ENCODE assay signal across 23 cellular contexts in the genomic region with DNA sequence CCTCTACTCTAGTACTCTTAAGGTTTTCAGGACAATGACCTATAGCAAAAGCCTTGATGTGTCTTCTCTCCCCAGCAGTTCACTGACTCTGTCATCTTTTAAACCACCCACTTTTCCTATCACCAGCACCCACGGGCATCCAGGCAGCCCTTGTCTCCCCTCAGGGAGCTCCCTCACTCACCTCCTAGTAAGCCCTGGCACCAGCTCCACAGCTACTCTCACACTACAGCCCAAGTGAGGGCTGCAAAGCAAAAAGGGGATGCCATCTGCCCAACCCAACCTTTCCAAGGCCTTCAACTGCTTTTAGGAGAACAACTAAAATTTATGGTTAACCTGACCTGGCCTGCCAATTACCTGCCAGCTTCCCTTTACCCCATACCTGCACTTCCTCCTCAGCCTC. TPM values are rescaled to one million over a fixed set of nuclear protein-coding genes. Genes with fewer than 3 reads are reported as not detected.
A peak's percentile ranks its signal among the peaks of the same experiment; 100 is the strongest.
DNase-seq lines count a peak whose midpoint lies in the region; ATAC-seq, FAIRE-seq and TF ChIP-seq lines count a peak whose summit lies in the region.
"Had no signal": no experiment of that assay in that cellular context is flagged by ENCODE, and none has a peak within 500 bp of the region (broad histone marks: within the 10 kb centered on the region; RNA-seq: fewer than 3 reads in every experiment).

No MANE protein-coding gene starts in this region.

- DNase-seq in T-helper 1 cell = no peak
- DNase-seq in HepG2 (ENCODE audit: low spot score) = no peak
- no peak for DNase-seq in right lobe of liver
- no peak for DNase-seq in endodermal cell
- no peak for DNase-seq in AG08396 (ENCODE audit: low spot score)
- DNase-seq in HTR-8/SVneo (ENCODE audit: insufficient read length, low spot score) = no peak
- no peak for DNase-seq in NK-92 treated with Interleukin-12 subunit alpha and Interleukin-12 subunit beta, amount 100 ng/mL, for 24 hours (lab: John Stamatoyannopoulos, UW)
- DNase-seq: 8988T; CD4-positive, CD25-positive, alpha-beta regulatory T cell; HFFc6; IMR-90; KG1; MM.1S; NCI-H1694; NCI-H2029 treated with DMSO at 0.1 percent for 48 hours; NCI-H526 treated with DMSO at 0.1 percent for 48 hours; RPMI8226; SHP77 treated with DMSO at 0.1 percent for 48 hours had no signal

- in situ Hi-C loops in HepG2 (cut with HindIII; ENCODE audit: extremely low pct_ligation_motif_present, low pct_unique_long_range_greater_than_20kb) = no loop called here

- H3K9me3 Mint-ChIP-seq in T-helper 1 cell treated with Interleukin-12 subunit alpha and Interleukin-12 subunit beta and Interleukin-4 antibody, amounts not matched to agents 30 μg/mL and 1 μg/mL, for 36 hours = no peaks in the 10 kb centered on the region
- no peaks in the 10 kb centered on the region for H3K9me3 Mint-ChIP-seq in endodermal cell
- H3K9me3 Mint-ChIP-seq: CD4-positive, CD25-positive, alpha-beta regulatory T cell; HFFc6 had no signal

- no peak overlapping the region for H2AFZ ChIP-seq in HepG2 (ENCODE audit: low read length)

- H3K27ac ChIP-seq in HepG2 (ENCODE audit: extremely low read length, insufficient read depth, low read length) = no peak overlapping the region
- H3K27ac ChIP-seq in right lobe of liver = no peak overlapping the region
- no peak overlapping the region for H3K27ac ChIP-seq in endodermal cell (ENCODE audit: low read depth, low read length)
- H3K27ac ChIP-seq: BLaER1 had no signal

- peaks cover 14 to 43% of the 10 kb centered on the region in 2 experiments for H3K36me3 ChIP-seq in HepG2 (replicated peaks in 1 of 2; ENCODE audit: control insufficient read depth in 1 of 2, insufficient read depth in 2 of 2, low read length in 2 of 2)
- H3K36me3 ChIP-seq in right lobe of liver = peaks cover 0 to 33% (median 5%) of the 10 kb centered on the region in 4 donors
- peaks cover 69% of the 10 kb centered on the region for H3K36me3 ChIP-seq in endodermal cell (ENCODE audit: control insufficient read depth, insufficient read depth, low read length)

- H3K27me3 Mint-ChIP-seq in T-helper 1 cell treated with Interleukin-12 subunit alpha and Interleukin-12 subunit beta and Interleukin-4 antibody, amounts not matched to agents 30 μg/mL and 1 μg/mL, for 36 hours (ENCODE audit: low read depth) = no peaks in the 10 kb centered on the region
- H3K27me3 Mint-ChIP-seq in endodermal cell (ENCODE audit: insufficient read depth) = no peaks in the 10 kb centered on the region
- H3K27me3 Mint-ChIP-seq: CD4-positive, CD25-positive, alpha-beta regulatory T cell had no signal

- POLR2A ChIA-PET in HepG2 (lab: Yijun Ruan, JAX) = no interaction called here

- H4K20me1 ChIP-seq in HepG2 (ENCODE audit: insufficient read depth, low read length) = no peaks in the 10 kb centered on the region

- peaks cover 4% of the 10 kb centered on the region for H3K36me3 Mint-ChIP-seq in T-helper 1 cell treated with Interleukin-12 subunit alpha and Interleukin-12 subunit beta and Interleukin-4 antibody, amounts not matched to agents 30 μg/mL and 1 μg/mL, for 36 hours (ENCODE audit: low read depth)
- H3K36me3 Mint-ChIP-seq in endodermal cell (ENCODE audit: low read depth) = peaks cover 50% of the 10 kb centered on the region

- H3K27me3 ChIP-seq in HepG2 (ENCODE audit: control insufficient read depth in 1 of 2, insufficient read depth in 2 of 2, low read length in 2 of 2) (no peaks in the 10 kb centered on the region), right lobe of liver (no peaks in the 10 kb centered on the region), endodermal cell (ENCODE audit: control insufficient read depth, insufficient read depth, low read length, poor library complexity, severe bottlenecking) (no peaks in the 10 kb centered on the region)
- H3K27me3 ChIP-seq: BLaER1 had no signal

- H3K9me3 ChIP-seq in HepG2 (ENCODE audit: low read length) (no peaks in the 10 kb centered on the region), right lobe of liver (no peaks in the 10 kb centered on the region), endodermal cell (ENCODE audit: control insufficient read depth, low read length) (no peaks in the 10 kb centered on the region)
- H3K9me3 ChIP-seq: BLaER1 had no signal

- no peaks in the 10 kb centered on the region for H3K4me1 Mint-ChIP-seq in T-helper 1 cell treated with Interleukin-12 subunit alpha and Interleukin-12 subunit beta and Interleukin-4 antibody, amounts not matched to agents 30 μg/mL and 1 μg/mL, for 36 hours (ENCODE audit: low read depth)
- peaks cover 10% of the 10 kb centered on the region for H3K4me1 Mint-ChIP-seq in endodermal cell

- no peak overlapping the region for H3K4me3 Mint-ChIP-seq in T-helper 1 cell treated with Interleukin-12 subunit alpha and Interleukin-12 subunit beta and Interleukin-4 antibody, amounts not matched to agents 30 μg/mL and 1 μg/mL, for 36 hours
- H3K4me3 Mint-ChIP-seq in endodermal cell = no peak overlapping the region
- H3K4me3 Mint-ChIP-seq: CD4-positive, CD25-positive, alpha-beta regulatory T cell; HFFc6 had no signal

- H3K4me2 ChIP-seq in HepG2 (ENCODE audit: low read depth, low read length) = no peak overlapping the region
- H3K4me2 ChIP-seq: BLaER1 had no signal

- no peak for TF ChIP-seq RAD21 in HepG2 (CRISPR knock-in tag; IDR thresholded peaks at IDR 0.05)

- intact Hi-C loops in HepG2 (cut with micrococcal nuclease; ENCODE audit: unreplicated experiment) (no loop called here), right lobe of liver (cut with DNase I) (no loop called here)

- peak overlapping the region; percentile 16 for H3K27ac Mint-ChIP-seq in T-helper 1 cell treated with Interleukin-12 subunit alpha and Interleukin-12 subunit beta and Interleukin-4 antibody, amounts not matched to agents 30 μg/mL and 1 μg/mL, for 36 hours
- H3K27ac Mint-ChIP-seq in endodermal cell = peak overlapping the region; percentile 82
- H3K27ac Mint-ChIP-seq: CD4-positive, CD25-positive, alpha-beta regulatory T cell; HFFc6 had no signal

- ATAC-seq in HepG2 (no peak), right lobe of liver (no peak)

- H3K4me1 ChIP-seq in HepG2 (ENCODE audit: insufficient read depth, low read length) (peaks cover 38% of the 10 kb centered on the region), right lobe of liver (peaks cover 0 to 48% (median 14%) of the 10 kb centered on the region in 4 donors), endodermal cell (ENCODE audit: control insufficient read depth, insufficient read depth, low read length) (no peaks in the 10 kb centered on the region)
- H3K4me1 ChIP-seq: BLaER1 had no signal

- BruUV-seq in HepG2 (replicated peaks; lab: Mats Ljungman, UMichigan) = no TSS peak

- FAIRE-seq in HepG2 (lab: Jason Lieb, UNC) (no peak), HTR-8/SVneo (lab: Jason Lieb, UNC) (no peak)
- FAIRE-seq: D721Med, GM19239, H54 had no signal

- TF ChIP-seq EP300 in HepG2 (IDR thresholded peaks at IDR 0.05; ENCODE audit: low read depth in 2 of 2, low read length in 2 of 2) (no peak), HepG2 (CRISPR knock-in tag; IDR thresholded peaks at IDR 0.05; ENCODE audit: borderline replicate concordance) (no peak)

- WGBS in HepG2 (ENCODE audit: low lambda C conversion rate) = 91% methylated on average over 1 of the region's 1 CpG
- WGBS in right lobe of liver (ENCODE audit: insufficient coverage, low coverage, low lambda C conversion rate, missing lambda C conversion rate) = 63% methylated on average over 1 of the region's 1 CpG
- 71 to 90% methylated on average over 1 of the region's 1 CpG for WGBS in endodermal cell (ENCODE audit: insufficient coverage in 1 of 2, insufficient read length in 1 of 2), 2 experiments

- H3K79me2 ChIP-seq in HepG2 (ENCODE audit: insufficient read depth, low read length) = peaks cover 28% of the 10 kb centered on the region

- CTCF ChIA-PET in HepG2 (lab: Yijun Ruan, JAX; ENCODE audit: low intra/inter-chr PET ratio, low total read pairs) = no interaction called here

- no peak for TF ChIP-seq POLR2A in HepG2 (IDR thresholded peaks at IDR 0.05; ENCODE audit: insufficient read depth in 1 of 2, low read depth in 2 of 2, low read length in 2 of 2)
- no peak for TF ChIP-seq POLR2A in right lobe of liver (IDR thresholded peaks at IDR 0.05)

- no peak for TF ChIP-seq CTCF in HepG2 (CRISPR knock-in tag; IDR thresholded peaks at IDR 0.05)
- TF ChIP-seq CTCF in right lobe of liver (IDR thresholded peaks at IDR 0.05) = no peak
- no peak for TF ChIP-seq CTCF in endodermal cell (conservative IDR thresholded peaks at IDR 0.05)

- H3K9ac ChIP-seq in HepG2 (ENCODE audit: insufficient read depth, low read depth, low read length) (no peak overlapping the region), endodermal cell (ENCODE audit: extremely low read depth, low read length, poor library complexity, severe bottlenecking) (no peak overlapping the region)
- H3K9ac ChIP-seq: BLaER1 had no signal

- H3K4me3 ChIP-seq in HepG2 (replicated peaks in 1 of 3; ENCODE audit: insufficient read depth in 1 of 3, low read depth in 2 of 3, low read length in 3 of 3) = no peak overlapping the region
- no peak overlapping the region for H3K4me3 ChIP-seq in right lobe of liver
- no peak overlapping the region for H3K4me3 ChIP-seq in endodermal cell (ENCODE audit: low read length)
- H3K4me3 ChIP-seq: BLaER1 had no signal

RNA-seq across cellular contexts. Expression of gene GCLC, which starts 26.0 kb away (rescaled TPM):
- total RNA-seq in HepG2 (2016; rRNA removed; fragmentation: Illumina TruSeq; extraction: Trizol) = 84.6 and 96.9 TPM in 2 replicates
- total RNA-seq in HepG2 (2016; cell fraction: cytosol; rRNA removed; fragmentation: Illumina TruSeq; extraction: Trizol; ENCODE audit: low read depth) = 11.5 and 11.6 TPM in 2 replicates
- 74.6 and 95.9 TPM in 2 replicates for total RNA-seq in HepG2 (2016; cell fraction: insoluble cytoplasmic fraction; rRNA removed; fragmentation: Illumina TruSeq; extraction: Trizol)
- total RNA-seq in HepG2 (2016; cell fraction: membrane; rRNA removed; fragmentation: Illumina TruSeq; extraction: Trizol) = 35.6 and 39.1 TPM in 2 replicates
- total RNA-seq in HepG2 (2016; cell fraction: nucleus; rRNA removed; fragmentation: Illumina TruSeq; extraction: Trizol) = 62.3 and 75.3 TPM in 2 replicates
- polyA plus RNA-seq in HepG2 (2011; rRNA removed) = 21.5 and 35.3 TPM in 2 replicates
- 12.9 and 21.5 TPM in 2 replicates for polyA plus RNA-seq in HepG2 (2011; cell fraction: cytosol; rRNA removed)
- polyA plus RNA-seq in HepG2 (2011; cell fraction: nucleus; rRNA removed) = 29.1 and 32.0 TPM in 2 replicates
- polyA plus RNA-seq in HepG2 (2012) = 66.0 and 93.9 TPM in 2 replicates
- polyA plus RNA-seq in HepG2 (2016; cell fraction: cytosol; fragmentation: Illumina TruSeq; extraction: Trizol; ENCODE audit: low read depth) = 3.5 and 3.7 TPM in 2 replicates
- 80.0 and 80.6 TPM in 2 replicates for polyA plus RNA-seq in HepG2 (2016; cell fraction: insoluble cytoplasmic fraction; fragmentation: Illumina TruSeq; extraction: Trizol; ENCODE audit: low read depth)
- 12.9 and 13.2 TPM in 2 replicates for polyA plus RNA-seq in HepG2 (2016; cell fraction: membrane; fragmentation: Illumina TruSeq; extraction: Trizol; ENCODE audit: low read depth)
- 78.5 and 78.7 TPM in 2 replicates for polyA plus RNA-seq in HepG2 (2016; cell fraction: nucleus; fragmentation: Illumina TruSeq; extraction: Trizol; ENCODE audit: insufficient read depth, low read depth)
- polyA minus RNA-seq in HepG2 (2011; rRNA and poly(A)+ RNA removed; ENCODE audit: low replicate concordance) = 29.2 and 35.2 TPM in 2 replicates
- 31.5 and 48.1 TPM in 2 replicates for polyA minus RNA-seq in HepG2 (2011; cell fraction: cytosol; rRNA and poly(A)+ RNA removed)
- 101 and 110 TPM in 2 replicates for polyA minus RNA-seq in HepG2 (2011; cell fraction: nucleus; rRNA and poly(A)+ RNA removed)
- 100 to 1,000 TPM in 4 of 6 experiments, 10 to 100 TPM in 2; 56.8 to 140 (median 103) TPM for total RNA-seq in right lobe of liver
- 10 to 100 TPM; 44.7 to 57.7 TPM for total RNA-seq in endodermal cell
- 22.6 TPM for polyA plus RNA-seq in endodermal cell (2013, experiment 1 of 2)
- polyA plus RNA-seq in endodermal cell (2013, experiment 2 of 2) = 20.2 TPM
